Comparison of ENCODE assay signal across 8 cellular contexts in genomic region chr15:80694624-80695098, GRCh38. TPM values are rescaled to one million over a fixed set of nuclear protein-coding genes. Genes with fewer than 3 reads are reported as not detected.
DNase-seq lines count a peak whose midpoint lies in the region; ATAC-seq and TF ChIP-seq lines count a peak whose summit lies in the region.

No MANE protein-coding gene starts in this region.

- H3K14ac ChIP-seq in mesenchymal stem cell (ENCODE audit: low read length in 2 of 2), result peak overlapping the region in 1 of 2 experiments; percentile 28

- H2BK12ac ChIP-seq in mesenchymal stem cell (ENCODE audit: low read length in 2 of 2), result no peak overlapping the region

- peak; percentile 29 for ATAC-seq in HG03139 (IDR thresholded peaks at IDR 0.05; ENCODE audit: unreplicated experiment)

- peak overlapping the region; percentile 76 to 83 for H3K4me3 ChIP-seq in mesenchymal stem cell (ENCODE audit: insufficient read depth in 1 of 2, low read depth in 1 of 2, low read length in 2 of 2)
- H3K4me3 ChIP-seq in suprapubic skin, result peak overlapping the region; percentile 89

- peak overlapping the region; percentile 38 to 76 for H3K4ac ChIP-seq in mesenchymal stem cell (ENCODE audit: low read depth in 1 of 2, low read length in 2 of 2)

- 3% methylated on average over 21 of the region's 46 CpGs for WGBS in mesenchymal stem cell
- WGBS in suprapubic skin, result 0% methylated on average over 4 of the region's 46 CpGs

- peak overlapping the region; percentile 85 for H3K9ac ChIP-seq in mesenchymal stem cell (ENCODE audit: low read length)

- H3K18ac ChIP-seq in mesenchymal stem cell (ENCODE audit: low read depth in 1 of 2, low read length in 2 of 2), result peak overlapping the region; percentile 71 to 92

- no peak for TF ChIP-seq CTCF in suprapubic skin (IDR thresholded peaks at IDR 0.05)

- H3K79me1 ChIP-seq in mesenchymal stem cell (replicated peaks; ENCODE audit: low read length, poor library complexity, severe bottlenecking), result peaks cover 20% of the 10 kb centered on the region

- H4K91ac ChIP-seq in mesenchymal stem cell (ENCODE audit: low read length), result peak overlapping the region; percentile 89

- no peaks in the 10 kb centered on the region for H3K9me3 ChIP-seq in mesenchymal stem cell (ENCODE audit: control insufficient read depth, low read length)
- H3K9me3 ChIP-seq in suprapubic skin, result no peaks in the 10 kb centered on the region

- H2AFZ ChIP-seq in mesenchymal stem cell (ENCODE audit: low read depth, low read length), result peak overlapping the region; percentile 59

- no peaks in the 10 kb centered on the region for H3K27me3 ChIP-seq in mesenchymal stem cell (ENCODE audit: control insufficient read depth in 1 of 2, insufficient read depth in 1 of 2, low read length in 2 of 2)
- no peaks in the 10 kb centered on the region for H3K27me3 ChIP-seq in suprapubic skin

- no peak overlapping the region for H2AK5ac ChIP-seq in mesenchymal stem cell (ENCODE audit: low read length, severe bottlenecking)

- no peak for TF ChIP-seq POLR2A in suprapubic skin (IDR thresholded peaks at IDR 0.05)

- H3K4me1 ChIP-seq in mesenchymal stem cell (ENCODE audit: control insufficient read depth, insufficient read depth, low read depth, low read length) (peaks cover 9% of the 10 kb centered on the region), suprapubic skin (peaks cover 31% of the 10 kb centered on the region)

- H3K36me3 ChIP-seq in mesenchymal stem cell (ENCODE audit: control insufficient read depth in 1 of 2, insufficient read depth in 2 of 2, low read depth in 1 of 2, low read length in 2 of 2), result peaks cover 0 to 6% of the 10 kb centered on the region in 2 experiments
- H3K36me3 ChIP-seq in suprapubic skin, result no peaks in the 10 kb centered on the region

- peak overlapping the region; percentile 92 for H4K8ac ChIP-seq in mesenchymal stem cell (ENCODE audit: low read length)

- in situ Hi-C loops in G401 (cut with HindIII; ENCODE audit: low sequenced_read_pairs), result no loop called here

- H2BK15ac ChIP-seq in mesenchymal stem cell (ENCODE audit: low read depth, poor library complexity, severe bottlenecking), result peak overlapping the region; percentile 85

- peak overlapping the region in 1 of 2 experiments; percentile 72 for H3K23ac ChIP-seq in mesenchymal stem cell (ENCODE audit: low read length in 2 of 2)

- TF ChIP-seq EP300 in suprapubic skin (IDR thresholded peaks at IDR 0.05), result no peak

- H2BK120ac ChIP-seq in mesenchymal stem cell (ENCODE audit: low read depth, low read length), result peak overlapping the region; percentile 49

- H2BK5ac ChIP-seq in mesenchymal stem cell (ENCODE audit: low read depth, low read length, poor library complexity, severe bottlenecking), result no peak overlapping the region

- H3K4me2 ChIP-seq in mesenchymal stem cell (ENCODE audit: low read length, poor library complexity, severe bottlenecking), result peak overlapping the region; percentile 88

- peak; percentile 51 for DNase-seq in NCI-H2227 (lab: John Stamatoyannopoulos, UW; ENCODE audit: unreplicated experiment)
- no peak for DNase-seq in NCI-H2227 treated with DMSO at 0.1 percent for 48 hours (lab: John Stamatoyannopoulos, UW)
- DNase-seq in T-helper 9 cell, result peak; percentile 22
- DNase-seq in mesenchymal stem cell, result peak; percentile 33
- no peak for DNase-seq in suprapubic skin (ENCODE audit: low spot score in 2 of 2)
- no peak for DNase-seq in G401 (ENCODE audit: low spot score)

- H3K27ac ChIP-seq in cingulate gyrus (ENCODE audit: low read depth, low read length), result peak overlapping the region; percentile 22
- no peak overlapping the region for H3K27ac ChIP-seq in mesenchymal stem cell (ENCODE audit: low read length, poor library complexity, severe bottlenecking)
- peak overlapping the region; percentile 87 for H3K27ac ChIP-seq in suprapubic skin

RNA-seq across cellular contexts. Expression of gene ABHD17C, which starts 0.4 kb away (rescaled TPM):
- polyA plus RNA-seq in mesenchymal stem cell (2013, experiment 1 of 2), result 6.0 TPM
- polyA plus RNA-seq in mesenchymal stem cell (2013, experiment 2 of 2), result 6.4 TPM
- total RNA-seq in suprapubic skin, result 10 to 100 TPM; 15.6 to 25.3 (median 21.1) TPM
- total RNA-seq in G401 (2014; rRNA removed; shearing (Covaris generic)), result 0.07 TPM in 1 of 2 replicates, not detected in the other

Comparison
In these comparisons a context has a peak if more than half of its experiments do, and no peak if none do; other contexts are left out.
1. DNase-seq: peak in NCI-H2227 (single experiment), T-helper 9 cell (single experiment) and mesenchymal stem cell (single experiment); none in NCI-H2227 treated with DMSO at 0.1 percent for 48 hours (single experiment), suprapubic skin (0 of 2) and G401 (single experiment).
2. RNA of gene ABHD17C, which starts 0.4 kb away (total RNA-seq): 15.6 to 25.3 TPM in suprapubic skin; 0.07 TPM in G401; every median in the first group is over 10 times any median in the second.